ENCODE assay signal across 24 cellular contexts in the genomic region with DNA sequence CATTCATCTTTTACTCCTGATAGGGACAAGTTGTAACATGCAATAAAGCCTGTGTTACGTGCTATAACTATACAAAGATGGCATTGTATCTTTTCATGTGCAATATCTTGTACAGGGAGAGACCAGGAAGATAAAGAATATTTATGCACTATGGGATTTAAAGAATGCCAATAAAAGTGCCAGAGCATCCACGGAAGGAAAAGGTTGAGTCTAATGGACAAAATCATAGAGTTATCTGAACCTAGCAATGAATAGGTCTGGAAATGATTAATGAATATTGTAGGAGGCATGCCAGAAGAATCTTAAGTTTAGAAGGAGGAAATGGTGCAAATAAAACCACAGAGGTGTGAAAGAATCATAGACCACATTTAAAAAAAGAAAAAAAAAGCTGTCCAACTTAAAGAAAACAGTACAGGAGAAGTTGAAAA.
DNase-seq lines count a peak whose midpoint lies in the region; ATAC-seq, FAIRE-seq and TF ChIP-seq lines count a peak whose summit lies in the region.
"Had no signal": no experiment of that assay in that cellular context is flagged by ENCODE, and none has a peak within 500 bp of the region (broad histone marks: within the 10 kb centered on the region; RNA-seq: fewer than 3 reads in every experiment).

No MANE protein-coding gene starts in this region.

- no peak overlapping the region for H3K4me3 ChIP-seq in naive thymus-derived CD4-positive, alpha-beta T cell (ENCODE audit: low read length)
- H3K4me3 ChIP-seq in WERI-Rb-1 (ENCODE audit: low read depth, low read length): no peak overlapping the region
- H3K4me3 ChIP-seq: dorsolateral prefrontal cortex, upper lobe of right lung had no signal

- no peak for TF ChIP-seq CTCF in WERI-Rb-1 (IDR thresholded peaks at IDR 0.05; ENCODE audit: low read depth, low read length)

- peaks cover 0 to 5% of the 10 kb centered on the region in 2 donors for H3K4me1 ChIP-seq in naive thymus-derived CD4-positive, alpha-beta T cell (ENCODE audit: control insufficient read depth in 2 of 2, insufficient read depth in 2 of 2, low read length in 2 of 2)
- H3K4me1 ChIP-seq: upper lobe of right lung had no signal

- ATAC-seq in naive thymus-derived CD4-positive, alpha-beta T cell: no peak
- ATAC-seq: right cardiac atrium, upper lobe of right lung had no signal

- H3K4me1 Mint-ChIP-seq in naive thymus-derived CD4-positive, alpha-beta T cell: peaks cover 8 to 17% (median 11%) of the 10 kb centered on the region in 7 donors
- H3K4me1 Mint-ChIP-seq: CD14-positive monocyte had no signal

- CTCF ChIA-PET in naive thymus-derived CD4-positive, alpha-beta T cell (lab: Charles Lee): no interaction called here

- no peak overlapping the region for H3K27ac ChIP-seq in naive thymus-derived CD4-positive, alpha-beta T cell (ENCODE audit: low read depth, low read length)
- H3K27ac ChIP-seq in WERI-Rb-1: no peak overlapping the region
- H3K27ac ChIP-seq: 22Rv1, dorsolateral prefrontal cortex, upper lobe of right lung had no signal

- peak overlapping the region in 8 of 10 donors; percentile 0 to 70 (median 20) for H3K4me3 Mint-ChIP-seq in naive thymus-derived CD4-positive, alpha-beta T cell
- H3K4me3 Mint-ChIP-seq: activated naive CD4-positive, alpha-beta T cell treated with anti-CD3 and anti-CD28 coated beads, Interleukin-2, amount 10 ng/mL, durations not matched to agents 7 days and 5 days; brain; CD14-positive monocyte had no signal

- H3K36me3 ChIP-seq in naive thymus-derived CD4-positive, alpha-beta T cell (ENCODE audit: control insufficient read depth in 2 of 3, insufficient read depth in 3 of 3, low read length in 3 of 3): no peaks in the 10 kb centered on the region
- no peaks in the 10 kb centered on the region for H3K36me3 ChIP-seq in WERI-Rb-1
- H3K36me3 ChIP-seq: upper lobe of right lung had no signal

- H3K27me3 ChIP-seq in naive thymus-derived CD4-positive, alpha-beta T cell (ENCODE audit: control insufficient read depth in 2 of 2, insufficient read depth in 2 of 2, low read length in 2 of 2): no peaks in the 10 kb centered on the region
- no peaks in the 10 kb centered on the region for H3K27me3 ChIP-seq in WERI-Rb-1 (ENCODE audit: insufficient read depth, low read depth, severe bottlenecking)
- H3K27me3 ChIP-seq: dorsolateral prefrontal cortex, upper lobe of right lung had no signal

- peaks cover 0 to 2% (median 0%) of the 10 kb centered on the region in 11 donors for H3K9me3 Mint-ChIP-seq in naive thymus-derived CD4-positive, alpha-beta T cell
- H3K9me3 Mint-ChIP-seq: activated naive CD4-positive, alpha-beta T cell treated with anti-CD3 and anti-CD28 coated beads, Interleukin-2, amount 10 ng/mL, durations not matched to agents 7 days and 5 days had no signal

- peak; percentile 89 for TF ChIP-seq EP300 in Ishikawa (IDR thresholded peaks at IDR 0.05; ENCODE audit: borderline replicate concordance)

- intact Hi-C loops in naive thymus-derived CD4-positive, alpha-beta T cell (cut with micrococcal nuclease): no loop called here

- no peaks in the 10 kb centered on the region for H3K36me3 Mint-ChIP-seq in naive thymus-derived CD4-positive, alpha-beta T cell
- H3K36me3 Mint-ChIP-seq: activated naive CD4-positive, alpha-beta T cell treated with anti-CD3 and anti-CD28 coated beads, Interleukin-2, amount 10 ng/mL, durations not matched to agents 7 days and 5 days; brain; CD14-positive monocyte had no signal

- H3K27ac Mint-ChIP-seq in naive thymus-derived CD4-positive, alpha-beta T cell: peak overlapping the region in 3 of 9 donors; percentile 4 to 16 (median 8)
- H3K27ac Mint-ChIP-seq: CD14-positive monocyte had no signal

- no peaks in the 10 kb centered on the region for H3K9me3 ChIP-seq in naive thymus-derived CD4-positive, alpha-beta T cell (ENCODE audit: control insufficient read depth in 2 of 3, low read length in 3 of 3)
- H3K9me3 ChIP-seq in WERI-Rb-1 (ENCODE audit: severe bottlenecking): no peaks in the 10 kb centered on the region
- H3K9me3 ChIP-seq: upper lobe of right lung had no signal

- POLR2A ChIA-PET in naive thymus-derived CD4-positive, alpha-beta T cell (lab: Charles Lee): no interaction called here

- H3K27me3 Mint-ChIP-seq in naive thymus-derived CD4-positive, alpha-beta T cell: no peaks in the 10 kb centered on the region
- H3K27me3 Mint-ChIP-seq: activated naive CD4-positive, alpha-beta T cell treated with anti-CD3 and anti-CD28 coated beads, Interleukin-2, amount 10 ng/mL, durations not matched to agents 7 days and 5 days; brain had no signal

- peak; percentile 10 for DNase-seq in DMS53 (lab: John Stamatoyannopoulos, UW)
- no peak for DNase-seq in DMS53 treated with DMSO at 0.1 percent for 48 hours (lab: John Stamatoyannopoulos, UW; ENCODE audit: unreplicated experiment)
- peak in 1 of 9 donors; percentile 5 for DNase-seq in naive thymus-derived CD4-positive, alpha-beta T cell
- no peak for DNase-seq in SKM-1 (lab: John Stamatoyannopoulos, UW; ENCODE audit: unreplicated experiment)
- no peak for DNase-seq in stimulated activated CD4-positive, alpha-beta T cell treated with anti-CD3 and anti-CD28 coated beads, Interleukin-12 subunit alpha, Interleukin-12 subunit beta, amount 100 ng/mL, for 4 hours
- no peak for DNase-seq in WERI-Rb-1
- DNase-seq: activated naive CD4-positive, alpha-beta T cell treated with anti-CD3 and anti-CD28 coated beads, Interleukin-2, amount 10 ng/mL, durations not matched to agents 7 days and 5 days; activated T-cell treated with anti-CD3 and anti-CD28 coated beads for 4 hours; dorsolateral prefrontal cortex; EL; midbrain; NCI-H1436; NK-92 treated with Interleukin-12 subunit alpha and Interleukin-12 subunit beta, amount 100 ng/mL, for 24 hours; nucleus accumbens; right cardiac atrium; Right ventricle myocardium superior; T-helper 9 cell; upper lobe of right lung had no signal

- no peak for TF ChIP-seq RAD21 in Ishikawa (IDR thresholded peaks at IDR 0.05; ENCODE audit: low read depth)

- FAIRE-seq in colon (lab: Jason Lieb, UNC): peak; percentile 43
- FAIRE-seq: keratinocyte had no signal

TF ChIP-seq in Ishikawa, 13 proteins besides CTCF, POLR2A, EP300 and RAD21:
- TF ChIP-seq TEAD4 (IDR thresholded peaks at IDR 0.05) (peak; percentile 82), USF1 (IDR thresholded peaks at IDR 0.05) (no peak), FOXM1 (IDR thresholded peaks at IDR 0.05; ENCODE audit: borderline replicate concordance, low read depth) (peak; percentile 93), TCF12 (IDR thresholded peaks at IDR 0.05; ENCODE audit: low read depth) (peak; percentile 79), NFIC (IDR thresholded peaks at IDR 0.05) (peak; percentile 86)
